Comparison of ENCODE assay signal across 36 cellular contexts in the genomic region with DNA sequence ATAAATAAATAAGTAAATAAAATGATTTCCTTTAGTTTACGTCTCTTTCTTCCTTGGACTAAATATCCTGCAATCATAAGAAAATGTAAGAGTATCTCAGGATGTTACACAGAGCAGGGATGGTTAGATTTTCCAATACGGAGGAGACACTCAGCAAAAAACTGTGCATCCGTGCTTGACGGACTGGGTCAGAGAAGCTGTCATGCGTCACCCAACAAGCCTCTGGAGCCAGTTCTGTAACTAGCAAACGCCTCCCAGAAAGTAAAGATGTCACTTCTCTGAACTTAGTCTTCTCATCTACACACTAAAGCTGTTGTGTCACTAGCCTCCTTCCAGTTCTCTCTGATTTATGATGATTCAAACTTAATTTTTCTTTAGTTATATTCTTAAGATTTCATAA. TPM values are rescaled to one million over a fixed set of nuclear protein-coding genes. Genes with fewer than 3 reads are reported as not detected.
"Had no signal": no experiment of that assay in that cellular context is flagged by ENCODE, and none has a peak within 500 bp of the region (broad histone marks: within the 10 kb centered on the region; RNA-seq: fewer than 3 reads in every experiment).

No MANE protein-coding gene starts in this region.

- H3K27ac ChIP-seq: ascending aorta, cardiac muscle cell, RWPE1 had no signal

- H3K36me3 ChIP-seq: ascending aorta, cardiac muscle cell, MG63 had no signal

- H3K36me3 Mint-ChIP-seq: activated naive CD4-positive, alpha-beta T cell treated with anti-CD3 and anti-CD28 coated beads, Interleukin-2, amount 50 U/mL, for 24 hours; activated naive CD8-positive, alpha-beta T cell treated with anti-CD3 and anti-CD28 coated beads, Interleukin-2, amount 10 ng/mL, durations not matched to agents 7 days and 5 days had no signal

- H3K4me3 Mint-ChIP-seq: activated CD4-positive, alpha-beta T cell treated with anti-CD3 and anti-CD28 coated beads, Interleukin-2, amount 10 ng/mL, durations not matched to agents 24 days and 14 days; activated CD8-positive, alpha-beta T cell treated with anti-CD3 and anti-CD28 coated beads for 36 hours; activated naive CD4-positive, alpha-beta T cell treated with anti-CD3 and anti-CD28 coated beads, Interleukin-2, amount 50 U/mL, for 24 hours; activated naive CD8-positive, alpha-beta T cell treated with anti-CD3 and anti-CD28 coated beads, Interleukin-2, amount 10 ng/mL, durations not matched to agents 7 days and 5 days; activated T-cell treated with anti-CD3 and anti-CD28 coated beads, Interleukin-2, amount 50 U/mL, for 72 hours; activated T-helper 17 cell treated with anti-CD3 and anti-CD28 coated beads, Interleukin-2, amount 50 U/mL, for 72 hours; central memory CD8-positive, alpha-beta T cell; T-helper 1 cell treated with Interleukin-12 subunit alpha and Interleukin-12 subunit beta and Interleukin-4 antibody, amounts not matched to agents 30 μg/mL and 1 μg/mL, for 36 hours; T-helper 2 cell treated with Interferon-gamma antibody and Interleukin-4, amounts not matched to agents 5 μg/mL and 100 μg/mL, for 36 hours had no signal

- DNase-seq: activated CD4-positive, alpha-beta T cell treated with anti-CD3 and anti-CD28 coated beads, Interleukin-2, amount 10 ng/mL, durations not matched to agents 24 days and 14 days; activated CD4-positive, alpha-beta T cell treated with anti-CD3 and anti-CD28 coated beads, Interleukin-2, amount 50 U/mL, for 4 hours; activated CD8-positive, alpha-beta T cell treated with anti-CD3 and anti-CD28 coated beads for 36 hours; activated effector memory CD4-positive, alpha-beta T cell treated with anti-CD3 and anti-CD28 coated beads, Interleukin-2, amount 50 U/mL, for 16 hours; activated naive CD4-positive, alpha-beta T cell treated with Interleukin-2 at 50 U/mL for 16 hours; activated naive CD8-positive, alpha-beta T cell treated with anti-CD3 and anti-CD28 coated beads, Interleukin-2, amount 10 ng/mL, durations not matched to agents 7 days and 5 days; activated T-cell treated with anti-CD3 and anti-CD28 coated beads, Interleukin-2, amount 50 U/mL, for 1 hour; activated T-cell treated with anti-CD3 and anti-CD28 coated beads, Interleukin-2, amount 50 U/mL, for 72 hours; amygdala; Kasumi-1; KG1; MG63; NCI-H1048; NCI-H1105 treated with DMSO at 0.1 percent for 48 hours; NCI-H1436; NCI-H1694; NCI-H1930; NCI-H2081 treated with DMSO at 0.1 percent for 48 hours; NCI-H345; NCI-H524 treated with DMSO at 0.1 percent for 48 hours; NK-92 treated with Interleukin-12 subunit alpha and Interleukin-12 subunit beta, amount 100 ng/mL, for 24 hours; PC-3; SIG-M5 had no signal

- H3K27ac Mint-ChIP-seq: activated CD4-positive, alpha-beta T cell treated with anti-CD3 and anti-CD28 coated beads, Interleukin-2, amount 10 ng/mL, durations not matched to agents 24 days and 14 days; activated CD8-positive, alpha-beta T cell treated with anti-CD3 and anti-CD28 coated beads for 36 hours; activated naive CD4-positive, alpha-beta T cell treated with anti-CD3 and anti-CD28 coated beads, Interleukin-2, amount 50 U/mL, for 24 hours; activated naive CD8-positive, alpha-beta T cell treated with anti-CD3 and anti-CD28 coated beads, Interleukin-2, amount 10 ng/mL, durations not matched to agents 7 days and 5 days; activated T-cell treated with anti-CD3 and anti-CD28 coated beads, Interleukin-2, amount 50 U/mL, for 72 hours; activated T-helper 17 cell treated with anti-CD3 and anti-CD28 coated beads, Interleukin-2, amount 50 U/mL, for 72 hours; T-helper 1 cell treated with Interleukin-12 subunit alpha and Interleukin-12 subunit beta and Interleukin-4 antibody, amounts not matched to agents 30 μg/mL and 1 μg/mL, for 36 hours; T-helper 2 cell treated with Interferon-gamma antibody and Interleukin-4, amounts not matched to agents 5 μg/mL and 100 μg/mL, for 36 hours had no signal

- H3K4me1 ChIP-seq: ascending aorta had no signal

- H3K4me1 Mint-ChIP-seq: activated CD4-positive, alpha-beta T cell treated with anti-CD3 and anti-CD28 coated beads, Interleukin-2, amount 10 ng/mL, durations not matched to agents 24 days and 14 days; activated naive CD4-positive, alpha-beta T cell treated with anti-CD3 and anti-CD28 coated beads, Interleukin-2, amount 50 U/mL, for 24 hours; activated naive CD8-positive, alpha-beta T cell treated with anti-CD3 and anti-CD28 coated beads, Interleukin-2, amount 10 ng/mL, durations not matched to agents 7 days and 5 days; activated T-helper 17 cell treated with anti-CD3 and anti-CD28 coated beads, Interleukin-2, amount 50 U/mL, for 72 hours; central memory CD8-positive, alpha-beta T cell had no signal

- H3K27me3 Mint-ChIP-seq: activated CD4-positive, alpha-beta T cell treated with anti-CD3 and anti-CD28 coated beads, Interleukin-2, amount 10 ng/mL, durations not matched to agents 24 days and 14 days; activated CD8-positive, alpha-beta T cell treated with anti-CD3 and anti-CD28 coated beads for 36 hours; activated naive CD8-positive, alpha-beta T cell treated with anti-CD3 and anti-CD28 coated beads, Interleukin-2, amount 10 ng/mL, durations not matched to agents 7 days and 5 days; central memory CD8-positive, alpha-beta T cell had no signal

- H3K27me3 ChIP-seq: ascending aorta, cardiac muscle cell, MG63 had no signal

- ATAC-seq: activated CD8-positive, alpha-beta T cell treated with anti-CD3 and anti-CD28 coated beads for 36 hours; activated T-cell treated with anti-CD3 and anti-CD28 coated beads, Interleukin-2, amount 50 U/mL, for 72 hours; activated T-helper 17 cell treated with anti-CD3 and anti-CD28 coated beads, Interleukin-2, amount 50 U/mL, for 72 hours; PC-3; Right ventricle myocardium inferior had no signal

- H3K9me3 Mint-ChIP-seq: activated CD4-positive, alpha-beta T cell treated with anti-CD3 and anti-CD28 coated beads, Interleukin-2, amount 10 ng/mL, durations not matched to agents 24 days and 14 days; activated naive CD4-positive, alpha-beta T cell treated with anti-CD3 and anti-CD28 coated beads, Interleukin-2, amount 50 U/mL, for 24 hours; activated naive CD8-positive, alpha-beta T cell treated with anti-CD3 and anti-CD28 coated beads, Interleukin-2, amount 10 ng/mL, durations not matched to agents 7 days and 5 days; activated T-cell treated with anti-CD3 and anti-CD28 coated beads, Interleukin-2, amount 50 U/mL, for 72 hours; activated T-helper 17 cell treated with anti-CD3 and anti-CD28 coated beads, Interleukin-2, amount 50 U/mL, for 72 hours; central memory CD8-positive, alpha-beta T cell; T-helper 1 cell treated with Interleukin-12 subunit alpha and Interleukin-12 subunit beta and Interleukin-4 antibody, amounts not matched to agents 30 μg/mL and 1 μg/mL, for 36 hours; T-helper 2 cell treated with Interferon-gamma antibody and Interleukin-4, amounts not matched to agents 5 μg/mL and 100 μg/mL, for 36 hours had no signal

- H3K4me3 ChIP-seq: ascending aorta, cardiac muscle cell, MG63 had no signal

- H3K9me3 ChIP-seq: ascending aorta, MG63 had no signal

RNA-seq across cellular contexts. Expression of a gene that starts 3.4 kb away (rescaled TPM):
- total RNA-seq: activated CD4-positive, alpha-beta T cell treated with anti-CD3 and anti-CD28 coated beads, Interleukin-2, amount 10 ng/mL, durations not matched to agents 24 days and 14 days; activated CD8-positive, alpha-beta memory T cell treated with anti-CD3 and anti-CD28 coated beads for 36 hours; activated CD8-positive, alpha-beta T cell treated with anti-CD3 and anti-CD28 coated beads for 36 hours; activated naive CD8-positive, alpha-beta T cell treated with anti-CD3 and anti-CD28 coated beads, Interleukin-2, amount 10 ng/mL, durations not matched to agents 7 days and 5 days; activated T-cell treated with anti-CD3 and anti-CD28 coated beads, Interleukin-2, amount 50 U/mL, for 72 hours; activated T-helper 17 cell treated with anti-CD3 and anti-CD28 coated beads, Interleukin-2, amount 50 U/mL, for 72 hours; ascending aorta; cardiac muscle cell; NCI-H460; PC-3; Right ventricle myocardium inferior had no signal
- polyA plus RNA-seq: adipose tissue, cardiac muscle cell had no signal

RNA-seq across cellular contexts. Expression of a gene that starts 52.3 kb away (rescaled TPM):
- total RNA-seq: activated CD8-positive, alpha-beta memory T cell treated with anti-CD3 and anti-CD28 coated beads for 36 hours; activated CD8-positive, alpha-beta T cell treated with anti-CD3 and anti-CD28 coated beads for 36 hours; activated naive CD8-positive, alpha-beta T cell treated with anti-CD3 and anti-CD28 coated beads, Interleukin-2, amount 10 ng/mL, durations not matched to agents 7 days and 5 days; activated T-cell treated with anti-CD3 and anti-CD28 coated beads, Interleukin-2, amount 50 U/mL, for 72 hours; activated T-helper 17 cell treated with anti-CD3 and anti-CD28 coated beads, Interleukin-2, amount 50 U/mL, for 72 hours; ascending aorta; cardiac muscle cell; NCI-H460; PC-3; Right ventricle myocardium inferior; SK-MEL-5 had no signal
- polyA plus RNA-seq: adipose tissue, cardiac muscle cell had no signal
